ENCODE assay signal across 1 cellular context in the genomic region with DNA sequence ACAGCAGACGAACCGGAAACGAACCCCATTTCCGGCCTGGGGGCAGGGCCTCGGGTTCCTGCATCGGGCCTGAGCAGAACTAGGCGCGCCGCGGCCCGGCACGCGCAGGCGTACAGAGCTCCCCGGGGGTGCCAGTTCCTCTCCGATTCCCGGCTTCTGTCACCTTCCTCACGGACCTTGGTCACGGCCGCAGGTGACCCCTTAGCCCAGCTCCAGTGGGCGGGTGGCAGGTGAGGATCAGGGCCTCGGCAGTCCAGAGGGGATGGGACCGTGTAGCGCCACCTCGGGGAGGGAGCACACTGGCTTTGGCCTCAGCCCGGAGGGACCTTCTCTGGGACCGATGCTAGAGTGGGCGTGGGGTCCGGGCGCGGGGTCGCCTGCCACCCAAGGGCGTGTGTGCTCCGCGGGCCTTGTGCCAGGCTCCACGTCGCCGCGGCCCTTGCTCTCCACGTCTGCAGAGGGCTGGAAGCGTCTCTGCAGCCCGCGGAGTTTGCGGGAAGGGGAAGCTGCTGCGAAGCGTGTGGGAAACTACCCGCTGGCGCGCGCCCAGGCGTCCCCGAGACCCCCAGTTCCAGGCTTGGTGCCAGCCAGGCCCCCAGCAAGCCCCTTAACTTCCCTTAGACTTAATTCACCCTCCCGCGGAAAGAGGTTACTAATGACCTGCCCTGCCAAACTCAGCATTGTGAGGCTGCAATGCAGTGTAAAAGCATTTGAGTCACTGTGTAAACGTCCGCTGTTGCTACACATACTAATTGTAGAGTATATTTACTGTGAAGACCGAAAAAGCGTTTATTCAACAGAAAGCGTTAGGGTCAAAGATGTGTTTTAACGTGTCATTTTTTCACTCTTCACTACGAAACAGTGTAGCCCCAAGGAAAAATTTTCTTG.
TF ChIP-seq lines count a peak whose summit lies in the region.

A gene (plus strand): TSS at position 48 of the 888 bp plus-strand sequence. CDS start 7,930 bp downstream, outside the sequence.

TF ChIP-seq in HepG2, 621 proteins besides CTCF, POLR2A, EP300 and RAD21 (continued from another document and continues in another):
- TF ChIP-seq, protein P1, sequence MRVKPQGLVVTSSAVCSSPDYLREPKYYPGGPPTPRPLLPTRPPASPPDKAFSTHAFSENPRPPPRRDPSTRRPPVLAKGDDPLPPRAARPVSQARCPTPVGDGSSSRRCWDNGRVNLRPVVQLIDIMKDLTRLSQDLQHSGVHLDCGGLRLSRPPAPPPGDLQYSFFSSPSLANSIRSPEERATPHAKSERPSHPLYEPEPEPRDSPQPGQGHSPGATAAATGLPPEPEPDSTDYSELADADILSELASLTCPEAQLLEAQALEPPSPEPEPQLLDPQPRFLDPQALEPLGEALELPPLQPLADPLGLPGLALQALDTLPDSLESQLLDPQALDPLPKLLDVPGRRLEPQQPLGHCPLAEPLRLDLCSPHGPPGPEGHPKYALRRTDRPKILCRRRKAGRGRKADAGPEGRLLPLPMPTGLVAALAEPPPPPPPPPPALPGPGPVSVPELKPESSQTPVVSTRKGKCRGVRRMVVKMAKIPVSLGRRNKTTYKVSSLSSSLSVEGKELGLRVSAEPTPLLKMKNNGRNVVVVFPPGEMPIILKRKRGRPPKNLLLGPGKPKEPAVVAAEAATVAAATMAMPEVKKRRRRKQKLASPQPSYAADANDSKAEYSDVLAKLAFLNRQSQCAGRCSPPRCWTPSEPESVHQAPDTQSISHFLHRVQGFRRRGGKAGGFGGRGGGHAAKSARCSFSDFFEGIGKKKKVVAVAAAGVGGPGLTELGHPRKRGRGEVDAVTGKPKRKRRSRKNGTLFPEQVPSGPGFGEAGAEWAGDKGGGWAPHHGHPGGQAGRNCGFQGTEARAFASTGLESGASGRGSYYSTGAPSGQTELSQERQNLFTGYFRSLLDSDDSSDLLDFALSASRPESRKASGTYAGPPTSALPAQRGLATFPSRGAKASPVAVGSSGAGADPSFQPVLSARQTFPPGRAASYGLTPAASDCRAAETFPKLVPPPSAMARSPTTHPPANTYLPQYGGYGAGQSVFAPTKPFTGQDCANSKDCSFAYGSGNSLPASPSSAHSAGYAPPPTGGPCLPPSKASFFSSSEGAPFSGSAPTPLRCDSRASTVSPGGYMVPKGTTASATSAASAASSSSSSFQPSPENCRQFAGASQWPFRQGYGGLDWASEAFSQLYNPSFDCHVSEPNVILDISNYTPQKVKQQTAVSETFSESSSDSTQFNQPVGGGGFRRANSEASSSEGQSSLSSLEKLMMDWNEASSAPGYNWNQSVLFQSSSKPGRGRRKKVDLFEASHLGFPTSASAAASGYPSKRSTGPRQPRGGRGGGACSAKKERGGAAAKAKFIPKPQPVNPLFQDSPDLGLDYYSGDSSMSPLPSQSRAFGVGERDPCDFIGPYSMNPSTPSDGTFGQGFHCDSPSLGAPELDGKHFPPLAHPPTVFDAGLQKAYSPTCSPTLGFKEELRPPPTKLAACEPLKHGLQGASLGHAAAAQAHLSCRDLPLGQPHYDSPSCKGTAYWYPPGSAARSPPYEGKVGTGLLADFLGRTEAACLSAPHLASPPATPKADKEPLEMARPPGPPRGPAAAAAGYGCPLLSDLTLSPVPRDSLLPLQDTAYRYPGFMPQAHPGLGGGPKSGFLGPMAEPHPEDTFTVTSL (CRISPR knock-in tag; IDR thresholded peaks at IDR 0.05; ENCODE audit: borderline replicate concordance), result peak; percentile 72
- peak; percentile 70 for TF ChIP-seq KLF6 (CRISPR knock-in tag; IDR thresholded peaks at IDR 0.05)
- TF ChIP-seq GFI1 (CRISPR knock-in tag; IDR thresholded peaks at IDR 0.05; ENCODE audit: borderline replicate concordance), result peak; percentile 71; the same call in 1 of the 2 replicates
- peak; percentile 95 for TF ChIP-seq ZNF883 (CRISPR knock-in tag; IDR thresholded peaks at IDR 0.05; ENCODE audit: not compliant biosample characterization)
- TF ChIP-seq, protein P2, sequence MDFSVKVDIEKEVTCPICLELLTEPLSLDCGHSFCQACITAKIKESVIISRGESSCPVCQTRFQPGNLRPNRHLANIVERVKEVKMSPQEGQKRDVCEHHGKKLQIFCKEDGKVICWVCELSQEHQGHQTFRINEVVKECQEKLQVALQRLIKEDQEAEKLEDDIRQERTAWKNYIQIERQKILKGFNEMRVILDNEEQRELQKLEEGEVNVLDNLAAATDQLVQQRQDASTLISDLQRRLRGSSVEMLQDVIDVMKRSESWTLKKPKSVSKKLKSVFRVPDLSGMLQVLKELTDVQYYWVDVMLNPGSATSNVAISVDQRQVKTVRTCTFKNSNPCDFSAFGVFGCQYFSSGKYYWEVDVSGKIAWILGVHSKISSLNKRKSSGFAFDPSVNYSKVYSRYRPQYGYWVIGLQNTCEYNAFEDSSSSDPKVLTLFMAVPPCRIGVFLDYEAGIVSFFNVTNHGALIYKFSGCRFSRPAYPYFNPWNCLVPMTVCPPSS (IDR thresholded peaks at IDR 0.05), result no peak
- TF ChIP-seq, protein P3, sequence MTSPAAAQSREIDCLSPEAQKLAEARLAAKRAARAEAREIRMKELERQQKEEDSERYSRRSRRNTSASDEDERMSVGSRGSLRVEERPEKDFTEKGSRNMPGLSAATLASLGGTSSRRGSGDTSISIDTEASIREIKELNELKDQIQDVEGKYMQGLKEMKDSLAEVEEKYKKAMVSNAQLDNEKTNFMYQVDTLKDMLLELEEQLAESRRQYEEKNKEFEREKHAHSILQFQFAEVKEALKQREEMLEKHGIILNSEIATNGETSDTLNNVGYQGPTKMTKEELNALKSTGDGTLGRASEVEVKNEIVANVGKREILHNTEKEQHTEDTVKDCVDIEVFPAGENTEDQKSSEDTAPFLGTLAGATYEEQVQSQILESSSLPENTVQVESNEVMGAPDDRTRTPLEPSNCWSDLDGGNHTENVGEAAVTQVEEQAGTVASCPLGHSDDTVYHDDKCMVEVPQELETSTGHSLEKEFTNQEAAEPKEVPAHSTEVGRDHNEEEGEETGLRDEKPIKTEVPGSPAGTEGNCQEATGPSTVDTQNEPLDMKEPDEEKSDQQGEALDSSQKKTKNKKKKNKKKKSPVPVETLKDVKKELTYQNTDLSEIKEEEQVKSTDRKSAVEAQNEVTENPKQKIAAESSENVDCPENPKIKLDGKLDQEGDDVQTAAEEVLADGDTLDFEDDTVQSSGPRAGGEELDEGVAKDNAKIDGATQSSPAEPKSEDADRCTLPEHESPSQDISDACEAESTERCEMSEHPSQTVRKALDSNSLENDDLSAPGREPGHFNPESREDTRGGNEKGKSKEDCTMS (CRISPR knock-in tag; conservative IDR thresholded peaks at IDR 0.05), result no peak
- TF ChIP-seq MYNN (CRISPR knock-in tag; IDR thresholded peaks at IDR 0.05; ENCODE audit: low read depth), result no peak
- TF ChIP-seq, protein P4, sequence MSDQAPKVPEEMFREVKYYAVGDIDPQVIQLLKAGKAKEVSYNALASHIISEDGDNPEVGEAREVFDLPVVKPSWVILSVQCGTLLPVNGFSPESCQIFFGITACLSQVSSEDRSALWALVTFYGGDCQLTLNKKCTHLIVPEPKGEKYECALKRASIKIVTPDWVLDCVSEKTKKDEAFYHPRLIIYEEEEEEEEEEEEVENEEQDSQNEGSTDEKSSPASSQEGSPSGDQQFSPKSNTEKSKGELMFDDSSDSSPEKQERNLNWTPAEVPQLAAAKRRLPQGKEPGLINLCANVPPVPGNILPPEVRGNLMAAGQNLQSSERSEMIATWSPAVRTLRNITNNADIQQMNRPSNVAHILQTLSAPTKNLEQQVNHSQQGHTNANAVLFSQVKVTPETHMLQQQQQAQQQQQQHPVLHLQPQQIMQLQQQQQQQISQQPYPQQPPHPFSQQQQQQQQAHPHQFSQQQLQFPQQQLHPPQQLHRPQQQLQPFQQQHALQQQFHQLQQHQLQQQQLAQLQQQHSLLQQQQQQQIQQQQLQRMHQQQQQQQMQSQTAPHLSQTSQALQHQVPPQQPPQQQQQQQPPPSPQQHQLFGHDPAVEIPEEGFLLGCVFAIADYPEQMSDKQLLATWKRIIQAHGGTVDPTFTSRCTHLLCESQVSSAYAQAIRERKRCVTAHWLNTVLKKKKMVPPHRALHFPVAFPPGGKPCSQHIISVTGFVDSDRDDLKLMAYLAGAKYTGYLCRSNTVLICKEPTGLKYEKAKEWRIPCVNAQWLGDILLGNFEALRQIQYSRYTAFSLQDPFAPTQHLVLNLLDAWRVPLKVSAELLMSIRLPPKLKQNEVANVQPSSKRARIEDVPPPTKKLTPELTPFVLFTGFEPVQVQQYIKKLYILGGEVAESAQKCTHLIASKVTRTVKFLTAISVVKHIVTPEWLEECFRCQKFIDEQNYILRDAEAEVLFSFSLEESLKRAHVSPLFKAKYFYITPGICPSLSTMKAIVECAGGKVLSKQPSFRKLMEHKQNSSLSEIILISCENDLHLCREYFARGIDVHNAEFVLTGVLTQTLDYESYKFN (CRISPR knock-in tag; conservative IDR thresholded peaks at IDR 0.05), result peak; percentile 75
- peak; percentile 95 for TF ChIP-seq YEATS4 (CRISPR knock-in tag; IDR thresholded peaks at IDR 0.05; ENCODE audit: borderline replicate concordance)
- peak; percentile 90 for TF ChIP-seq ZFAT (CRISPR knock-in tag; conservative IDR thresholded peaks at IDR 0.05)
- TF ChIP-seq, protein P5, sequence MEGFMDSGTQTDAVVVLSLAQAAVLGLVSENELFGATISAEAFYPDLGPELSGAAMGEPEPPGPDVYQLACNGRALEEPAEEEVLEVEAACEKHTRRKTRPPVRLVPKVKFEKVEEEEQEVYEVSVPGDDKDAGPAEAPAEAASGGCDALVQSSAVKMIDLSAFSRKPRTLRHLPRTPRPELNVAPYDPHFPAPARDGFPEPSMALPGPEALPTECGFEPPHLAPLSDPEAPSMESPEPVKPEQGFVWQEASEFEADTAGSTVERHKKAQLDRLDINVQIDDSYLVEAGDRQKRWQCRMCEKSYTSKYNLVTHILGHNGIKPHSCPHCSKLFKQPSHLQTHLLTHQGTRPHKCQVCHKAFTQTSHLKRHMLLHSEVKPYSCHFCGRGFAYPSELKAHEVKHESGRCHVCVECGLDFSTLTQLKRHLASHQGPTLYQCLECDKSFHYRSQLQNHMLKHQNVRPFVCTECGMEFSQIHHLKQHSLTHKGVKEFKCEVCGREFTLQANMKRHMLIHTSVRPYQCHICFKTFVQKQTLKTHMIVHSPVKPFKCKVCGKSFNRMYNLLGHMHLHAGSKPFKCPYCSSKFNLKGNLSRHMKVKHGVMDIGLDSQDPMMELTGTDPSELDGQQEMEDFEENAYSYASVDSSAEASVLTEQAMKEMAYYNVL (CRISPR knock-in tag; IDR thresholded peaks at IDR 0.05; ENCODE audit: borderline replicate concordance), result peak; percentile 93
- TF ChIP-seq KLF13 (CRISPR knock-in tag; IDR thresholded peaks at IDR 0.05), result peak; percentile 94; the same call in 1 of the 2 replicates
- TF ChIP-seq PRPF4 (IDR thresholded peaks at IDR 0.05; ENCODE audit: low read depth, low read length, poor library complexity, severe bottlenecking), result no peak
- TF ChIP-seq, protein P6, sequence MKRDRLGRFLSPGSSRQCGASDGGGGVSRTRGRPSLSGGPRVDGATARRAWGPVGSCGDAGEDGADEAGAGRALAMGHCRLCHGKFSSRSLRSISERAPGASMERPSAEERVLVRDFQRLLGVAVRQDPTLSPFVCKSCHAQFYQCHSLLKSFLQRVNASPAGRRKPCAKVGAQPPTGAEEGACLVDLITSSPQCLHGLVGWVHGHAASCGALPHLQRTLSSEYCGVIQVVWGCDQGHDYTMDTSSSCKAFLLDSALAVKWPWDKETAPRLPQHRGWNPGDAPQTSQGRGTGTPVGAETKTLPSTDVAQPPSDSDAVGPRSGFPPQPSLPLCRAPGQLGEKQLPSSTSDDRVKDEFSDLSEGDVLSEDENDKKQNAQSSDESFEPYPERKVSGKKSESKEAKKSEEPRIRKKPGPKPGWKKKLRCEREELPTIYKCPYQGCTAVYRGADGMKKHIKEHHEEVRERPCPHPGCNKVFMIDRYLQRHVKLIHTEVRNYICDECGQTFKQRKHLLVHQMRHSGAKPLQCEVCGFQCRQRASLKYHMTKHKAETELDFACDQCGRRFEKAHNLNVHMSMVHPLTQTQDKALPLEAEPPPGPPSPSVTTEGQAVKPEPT (CRISPR knock-in tag; IDR thresholded peaks at IDR 0.05; ENCODE audit: low read depth), result peak; percentile 98
- peak; percentile 98 for TF ChIP-seq NCOA1 (CRISPR knock-in tag; IDR thresholded peaks at IDR 0.05)
- peak; percentile 98 for TF ChIP-seq GABPB1 (CRISPR knock-in tag; IDR thresholded peaks at IDR 0.05)
- no peak for TF ChIP-seq ZFP36 (IDR thresholded peaks at IDR 0.05; ENCODE audit: borderline replicate concordance, low read depth, low read length, partially characterized antibody)
- TF ChIP-seq BHLHE40 (IDR thresholded peaks at IDR 0.05; ENCODE audit: low read length), result peak; percentile 73; the same call in 1 of the 2 replicates
- no peak for TF ChIP-seq ZNF713 (CRISPR knock-in tag; IDR thresholded peaks at IDR 0.05)
- TF ChIP-seq ZNF232 (CRISPR knock-in tag; IDR thresholded peaks at IDR 0.05; ENCODE audit: borderline replicate concordance), result peak; percentile 95
- TF ChIP-seq, protein P7, sequence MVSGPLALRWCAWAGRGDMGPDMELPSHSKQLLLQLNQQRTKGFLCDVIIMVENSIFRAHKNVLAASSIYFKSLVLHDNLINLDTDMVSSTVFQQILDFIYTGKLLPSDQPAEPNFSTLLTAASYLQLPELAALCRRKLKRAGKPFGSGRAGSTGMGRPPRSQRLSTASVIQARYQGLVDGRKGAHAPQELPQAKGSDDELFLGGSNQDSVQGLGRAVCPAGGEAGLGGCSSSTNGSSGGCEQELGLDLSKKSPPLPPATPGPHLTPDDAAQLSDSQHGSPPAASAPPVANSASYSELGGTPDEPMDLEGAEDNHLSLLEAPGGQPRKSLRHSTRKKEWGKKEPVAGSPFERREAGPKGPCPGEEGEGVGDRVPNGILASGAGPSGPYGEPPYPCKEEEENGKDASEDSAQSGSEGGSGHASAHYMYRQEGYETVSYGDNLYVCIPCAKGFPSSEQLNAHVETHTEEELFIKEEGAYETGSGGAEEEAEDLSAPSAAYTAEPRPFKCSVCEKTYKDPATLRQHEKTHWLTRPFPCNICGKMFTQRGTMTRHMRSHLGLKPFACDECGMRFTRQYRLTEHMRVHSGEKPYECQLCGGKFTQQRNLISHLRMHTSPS (CRISPR knock-in tag; IDR thresholded peaks at IDR 0.05; ENCODE audit: low read depth), result peak; percentile 70
- TF ChIP-seq ATF7 (IDR thresholded peaks at IDR 0.05), result no peak
- TF ChIP-seq ATF7 (CRISPR knock-in tag; IDR thresholded peaks at IDR 0.05), result peak; percentile 90
- TF ChIP-seq ZMYM3 (CRISPR knock-in tag; IDR thresholded peaks at IDR 0.05), result peak; percentile 66
- TF ChIP-seq, protein P8, sequence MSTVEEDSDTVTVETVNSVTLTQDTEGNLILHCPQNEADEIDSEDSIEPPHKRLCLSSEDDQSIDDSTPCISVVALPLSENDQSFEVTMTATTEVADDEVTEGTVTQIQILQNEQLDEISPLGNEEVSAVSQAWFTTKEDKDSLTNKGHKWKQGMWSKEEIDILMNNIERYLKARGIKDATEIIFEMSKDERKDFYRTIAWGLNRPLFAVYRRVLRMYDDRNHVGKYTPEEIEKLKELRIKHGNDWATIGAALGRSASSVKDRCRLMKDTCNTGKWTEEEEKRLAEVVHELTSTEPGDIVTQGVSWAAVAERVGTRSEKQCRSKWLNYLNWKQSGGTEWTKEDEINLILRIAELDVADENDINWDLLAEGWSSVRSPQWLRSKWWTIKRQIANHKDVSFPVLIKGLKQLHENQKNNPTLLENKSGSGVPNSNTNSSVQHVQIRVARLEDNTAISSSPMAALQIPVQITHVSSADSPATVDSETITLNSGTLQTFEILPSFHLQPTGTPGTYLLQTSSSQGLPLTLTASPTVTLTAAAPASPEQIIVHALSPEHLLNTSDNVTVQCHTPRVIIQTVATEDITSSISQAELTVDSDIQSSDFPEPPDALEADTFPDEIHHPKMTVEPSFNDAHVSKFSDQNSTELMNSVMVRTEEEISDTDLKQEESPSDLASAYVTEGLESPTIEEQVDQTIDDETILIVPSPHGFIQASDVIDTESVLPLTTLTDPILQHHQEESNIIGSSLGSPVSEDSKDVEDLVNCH (CRISPR knock-in tag; IDR thresholded peaks at IDR 0.05), result peak; percentile 88; the same call in 1 of the 2 replicates
- TF ChIP-seq GATAD1 (CRISPR knock-in tag; IDR thresholded peaks at IDR 0.05), result peak; percentile 93
- TF ChIP-seq NFRKB (IDR thresholded peaks at IDR 0.05), result no peak
- TF ChIP-seq ETV6 (CRISPR knock-in tag; conservative IDR thresholded peaks at IDR 0.05), result peak; percentile 89; the same call in 1 of the 2 replicates
- peak; percentile 79 for TF ChIP-seq GATA4 (IDR thresholded peaks at IDR 0.05; ENCODE audit: borderline replicate concordance, low read depth)
- TF ChIP-seq MIXL1 (CRISPR knock-in tag; IDR thresholded peaks at IDR 0.05), result peak; percentile 81
